Comparison of ENCODE assay signal across 29 cellular contexts in genomic region chr10:1610986-1611770, GRCh38.
"Had no signal": no experiment of that assay in that cellular context is flagged by ENCODE, and none has a peak within 500 bp of the region (broad histone marks: within the 10 kb centered on the region; RNA-seq: fewer than 3 reads in every experiment).

No MANE protein-coding gene starts in this region.

- H3K4me1 ChIP-seq: ascending aorta, SJCRH30 had no signal

- H3K4me3 ChIP-seq: ascending aorta, cardiac muscle cell, K562, SJCRH30, SK-N-MC had no signal

- H3K27ac ChIP-seq: ascending aorta, cardiac muscle cell, SJCRH30, SK-N-MC had no signal

- H3K9me3 ChIP-seq: ascending aorta, SJCRH30 had no signal

- H3K9me3 Mint-ChIP-seq: activated CD4-positive, alpha-beta T cell treated with anti-CD3 and anti-CD28 coated beads, Interleukin-2, amount 10 ng/mL, durations not matched to agents 7 days and 5 days; activated naive CD8-positive, alpha-beta T cell treated with anti-CD3 and anti-CD28 coated beads for 36 hours; activated T-helper 17 cell treated with anti-CD3 and anti-CD28 coated beads, Interleukin-2, amount 50 U/mL, for 72 hours had no signal

- H3K4me1 Mint-ChIP-seq: activated CD4-positive, alpha-beta T cell treated with anti-CD3 and anti-CD28 coated beads for 36 hours; activated CD4-positive, alpha-beta T cell treated with anti-CD3 and anti-CD28 coated beads, Interleukin-2, amount 10 ng/mL, durations not matched to agents 7 days and 5 days had no signal

- H3K27me3 ChIP-seq: ascending aorta, SJCRH30 had no signal

- ATAC-seq: activated CD4-positive, alpha-beta T cell treated with anti-CD3 and anti-CD28 coated beads for 36 hours; activated CD4-positive, CD25-positive, alpha-beta regulatory T cell treated with anti-CD3 and anti-CD28 coated beads, Interleukin-2, amount 50 U/mL, for 24 hours; activated CD8-positive, alpha-beta T cell treated with anti-CD3 and anti-CD28 coated beads, Interleukin-2, amount 10 ng/mL, durations not matched to agents 7 days and 5 days; activated T-helper 17 cell treated with anti-CD3 and anti-CD28 coated beads, Interleukin-2, amount 50 U/mL, for 72 hours; Panc1 had no signal

- H3K36me3 Mint-ChIP-seq: activated naive CD8-positive, alpha-beta T cell treated with anti-CD3 and anti-CD28 coated beads for 36 hours had no signal

- H3K4me3 Mint-ChIP-seq: activated CD4-positive, alpha-beta T cell treated with anti-CD3 and anti-CD28 coated beads for 36 hours; activated CD4-positive, alpha-beta T cell treated with anti-CD3 and anti-CD28 coated beads, Interleukin-2, amount 10 ng/mL, durations not matched to agents 7 days and 5 days; activated CD8-positive, alpha-beta T cell treated with anti-CD3 and anti-CD28 coated beads, Interleukin-2, amount 10 ng/mL, durations not matched to agents 7 days and 5 days; activated naive CD8-positive, alpha-beta T cell treated with anti-CD3 and anti-CD28 coated beads for 36 hours; activated T-helper 17 cell treated with anti-CD3 and anti-CD28 coated beads, Interleukin-2, amount 50 U/mL, for 72 hours had no signal

- H3K27ac Mint-ChIP-seq: activated CD4-positive, alpha-beta T cell treated with anti-CD3 and anti-CD28 coated beads for 36 hours; activated CD4-positive, alpha-beta T cell treated with anti-CD3 and anti-CD28 coated beads, Interleukin-2, amount 10 ng/mL, durations not matched to agents 7 days and 5 days; activated CD8-positive, alpha-beta T cell treated with anti-CD3 and anti-CD28 coated beads, Interleukin-2, amount 10 ng/mL, durations not matched to agents 7 days and 5 days; activated naive CD8-positive, alpha-beta T cell treated with anti-CD3 and anti-CD28 coated beads for 36 hours; activated T-helper 17 cell treated with anti-CD3 and anti-CD28 coated beads, Interleukin-2, amount 50 U/mL, for 72 hours had no signal

- H3K36me3 ChIP-seq: ascending aorta, cardiac muscle cell, SJCRH30 had no signal

- DNase-seq: activated CD4-positive, alpha-beta T cell treated with anti-CD3 and anti-CD28 coated beads for 36 hours; activated CD4-positive, alpha-beta T cell treated with anti-CD3 and anti-CD28 coated beads, Interleukin-2, amount 10 ng/mL, durations not matched to agents 7 days and 5 days; activated CD4-positive, alpha-beta T cell treated with anti-CD3 and anti-CD28 coated beads, Interleukin-2, amount 50 U/mL, for 48 hours; activated CD8-positive, alpha-beta memory T cell treated with anti-CD3 and anti-CD28 coated beads, Interleukin-2, amount 50 U/mL, for 4 hours; activated CD8-positive, alpha-beta T cell treated with anti-CD3 and anti-CD28 coated beads, Interleukin-2, amount 10 ng/mL, durations not matched to agents 7 days and 5 days; activated effector memory CD4-positive, alpha-beta T cell treated with anti-CD3 and anti-CD28 coated beads, Interleukin-2, amount 50 U/mL, for 16 hours; activated naive CD4-positive, alpha-beta T cell; activated naive CD4-positive, alpha-beta T cell treated with anti-CD3 and anti-CD28 coated beads, Interleukin-2, amount 50 U/mL, for 16 hours; activated naive CD8-positive, alpha-beta T cell treated with anti-CD3 and anti-CD28 coated beads for 36 hours; activated T-cell treated with anti-CD3 and anti-CD28 coated beads, Interleukin-2, amount 50 U/mL, for 48 hours; amniotic stem cell; IMR-90; NCI-H1092 treated with DMSO at 0.1 percent for 48 hours; NCI-H1417; NCI-H187; NCI-H2081 treated with DMSO at 0.1 percent for 48 hours; NCI-H226; NCI-H446 treated with DMSO at 0.1 percent for 48 hours; NCI-H524 treated with DMSO at 0.1 percent for 48 hours; SHP77; SJCRH30; T1000 had no signal
